ENCODE assay signal across 14 cellular contexts in genomic region chr2:9092383-9093282, GRCh38.
A peak's percentile ranks its signal among the peaks of the same experiment; 100 is the strongest.
DNase-seq lines count a peak whose midpoint lies in the region; ATAC-seq and TF ChIP-seq lines count a peak whose summit lies in the region.
"Had no signal": no experiment of that assay in that cellular context is flagged by ENCODE, and none has a peak within 500 bp of the region (broad histone marks: within the 10 kb centered on the region; RNA-seq: fewer than 3 reads in every experiment).

No MANE protein-coding gene starts in this region.

- H3K4me1 Mint-ChIP-seq in activated naive CD8-positive, alpha-beta T cell treated with anti-CD3 and anti-CD28 coated beads, Interleukin-2, amount 50 U/mL, for 24 hours: no peaks in the 10 kb centered on the region
- H3K4me1 Mint-ChIP-seq: CD4-positive, CD25-positive, alpha-beta regulatory T cell had no signal

- H3K4me1 ChIP-seq in Loucy (ENCODE audit: insufficient read depth, low read length, poor library complexity, severe bottlenecking): no peaks in the 10 kb centered on the region

- TF ChIP-seq CTCF in GM13977 (IDR thresholded peaks at IDR 0.05; ENCODE audit: extremely low read depth, insufficient read depth, missing control alignments) (no peak), Loucy (conservative IDR thresholded peaks at IDR 0.05; ENCODE audit: low read length) (no peak), GM10248 (IDR thresholded peaks at IDR 0.05; ENCODE audit: control extremely low read depth, extremely low read depth, low read depth, missing control alignments) (no peak)

- H3K9me3 Mint-ChIP-seq in activated naive CD8-positive, alpha-beta T cell treated with anti-CD3 and anti-CD28 coated beads, Interleukin-2, amount 50 U/mL, for 24 hours: no peaks in the 10 kb centered on the region
- H3K9me3 Mint-ChIP-seq: CD4-positive, CD25-positive, alpha-beta regulatory T cell; GM23338 had no signal

- POLR2A ChIA-PET in GM10248 (lab: Yijun Ruan, JAX): interaction anchor here (1.1 kb wide), 1 partner anchor 89 kb away, joined by 3 read pairs; the partner anchor contains the start of gene MBOAT2

- CTCF ChIA-PET in GM10248 (lab: Yijun Ruan, JAX): interaction anchor here (0.9 to 2.0 kb wide), 6 partner anchors 11 to 48 kb away, joined by 3 to 8 read pairs (median 5); no protein-coding TSS in a partner anchor

- 0 out of 2 replicates have a peak overlapping the region, but pooled peaks have one; percentile 27 for H2AFZ ChIP-seq in Loucy (ENCODE audit: low read length)
- H2AFZ ChIP-seq: GM23338 had no signal

- H3K4me3 ChIP-seq in Loucy (ENCODE audit: low read length, poor library complexity, severe bottlenecking): no peak overlapping the region
- H3K4me3 ChIP-seq: GM23338, lung had no signal

- H3K27me3 ChIP-seq in Loucy (ENCODE audit: insufficient read depth, low read length, poor library complexity, severe bottlenecking): no peaks in the 10 kb centered on the region

- H3K27me3 Mint-ChIP-seq in activated naive CD8-positive, alpha-beta T cell treated with anti-CD3 and anti-CD28 coated beads, Interleukin-2, amount 50 U/mL, for 24 hours: peaks cover 29% of the 10 kb centered on the region

- in situ Hi-C loops in GM13977 (cut with MboI; ENCODE audit: low pct_unique_long_range_greater_than_20kb, low sequenced_read_pairs, unreplicated experiment): no loop called here

- H3K36me3 Mint-ChIP-seq in activated naive CD8-positive, alpha-beta T cell treated with anti-CD3 and anti-CD28 coated beads, Interleukin-2, amount 50 U/mL, for 24 hours (ENCODE audit: low read depth): no peaks in the 10 kb centered on the region
- H3K36me3 Mint-ChIP-seq: CD4-positive, CD25-positive, alpha-beta regulatory T cell had no signal

- DNase-seq in GM13977 (ENCODE audit: low spot score) (peak; percentile 53), NCI-H2196 (lab: John Stamatoyannopoulos, UW; ENCODE audit: unreplicated experiment) (no peak), GM10248 (ENCODE audit: extremely low spot score) (no peak), DMS79 treated with DMSO at 0.1 percent for 48 hours (lab: John Stamatoyannopoulos, UW) (no peak)
- DNase-seq in activated naive CD8-positive, alpha-beta T cell treated with anti-CD3 and anti-CD28 coated beads, Interleukin-2, amount 50 U/mL, for 24 hours: no peak
- DNase-seq: activated CD4-positive, alpha-beta T cell treated with anti-CD3 and anti-CD28 coated beads, Interleukin-2, amount 50 U/mL, for 4 hours; aorta; CD4-positive, CD25-positive, alpha-beta regulatory T cell; NCI-H1105 treated with DMSO at 0.1 percent for 48 hours had no signal

- H3K36me3 ChIP-seq in Loucy (ENCODE audit: insufficient read depth, low read length): no peaks in the 10 kb centered on the region

- no peaks in the 10 kb centered on the region for H3K9me2 ChIP-seq in Loucy (replicated peaks; ENCODE audit: low read depth, low read length)

- no peaks in the 10 kb centered on the region for H3K79me2 ChIP-seq in Loucy (ENCODE audit: insufficient read depth, low read length)

- H3K4me3 Mint-ChIP-seq in activated naive CD8-positive, alpha-beta T cell treated with anti-CD3 and anti-CD28 coated beads, Interleukin-2, amount 50 U/mL, for 24 hours: no peak overlapping the region
- H3K4me3 Mint-ChIP-seq: CD4-positive, CD25-positive, alpha-beta regulatory T cell; GM23338 had no signal

- H3K27ac Mint-ChIP-seq in activated naive CD8-positive, alpha-beta T cell treated with anti-CD3 and anti-CD28 coated beads, Interleukin-2, amount 50 U/mL, for 24 hours: no peak overlapping the region
- H3K27ac Mint-ChIP-seq: CD4-positive, CD25-positive, alpha-beta regulatory T cell; GM23338 had no signal

- H3F3A ChIP-seq in Loucy (ENCODE audit: low read depth): no peaks in the 10 kb centered on the region

- no peak overlapping the region for H3K4me2 ChIP-seq in Loucy (ENCODE audit: low read depth, low read length, poor library complexity, severe bottlenecking)
- H3K4me2 ChIP-seq: GM23338 had no signal

- H3K9ac ChIP-seq in Loucy (ENCODE audit: low read depth, low read length, poor library complexity, severe bottlenecking): no peak overlapping the region

- H3K9me3 ChIP-seq in Loucy (ENCODE audit: insufficient read depth, low read depth, low read length): no peaks in the 10 kb centered on the region

- H4K20me1 ChIP-seq in Loucy (ENCODE audit: insufficient read depth, low read length, poor library complexity, severe bottlenecking): no peaks in the 10 kb centered on the region

- peak; percentile 84 for ATAC-seq in GM19397 (IDR thresholded peaks at IDR 0.05; ENCODE audit: unreplicated experiment)
- ATAC-seq in HG02885 (IDR thresholded peaks at IDR 0.05; ENCODE audit: poor library complexity, unreplicated experiment): peak; percentile 91
- no peak for ATAC-seq in activated naive CD8-positive, alpha-beta T cell treated with anti-CD3 and anti-CD28 coated beads, Interleukin-2, amount 50 U/mL, for 24 hours
- ATAC-seq: GM23338 had no signal
